Comparison of ENCODE assay signal across 19 cellular contexts in the genomic region with DNA sequence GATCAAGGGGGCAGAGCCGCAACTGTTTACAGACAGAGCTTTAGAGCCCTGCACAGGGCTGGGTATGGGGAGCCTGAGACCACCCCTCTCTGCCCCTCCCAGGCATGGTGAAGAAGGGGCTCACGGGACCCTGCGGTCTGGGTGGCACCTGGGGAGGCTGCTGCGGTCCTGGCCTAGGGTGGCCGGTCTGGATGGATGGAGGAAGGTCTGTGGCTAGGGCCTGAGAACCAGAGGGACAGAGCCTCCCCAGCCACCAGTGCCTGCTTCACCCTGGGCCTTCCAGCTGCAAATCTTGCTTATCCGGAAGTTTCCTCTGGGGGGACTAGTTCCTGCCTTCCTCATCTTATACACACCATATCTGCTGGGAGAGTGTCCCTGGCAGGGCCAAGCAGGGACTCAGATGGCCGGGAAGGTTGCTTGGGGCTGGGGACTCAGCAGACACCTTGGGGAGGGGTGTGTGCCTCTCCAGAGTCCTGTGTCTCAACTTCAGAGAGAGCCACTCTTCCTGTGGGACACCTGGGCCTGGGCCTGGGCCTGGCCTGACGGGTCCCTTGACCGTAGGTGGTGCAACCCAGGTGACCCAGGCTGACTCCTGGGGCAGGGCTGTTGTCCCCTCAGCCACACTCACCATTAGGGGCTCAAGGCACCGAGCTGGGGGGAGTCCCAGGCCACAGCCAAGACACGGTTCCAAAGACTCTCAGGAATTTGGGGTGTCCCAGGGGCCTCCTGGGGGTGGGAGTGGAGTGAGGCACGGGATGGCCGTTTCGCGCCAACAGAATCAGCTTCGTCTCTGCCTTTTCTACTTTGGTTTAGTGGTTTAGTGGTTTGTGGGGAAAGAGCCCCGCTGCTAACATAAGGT. TPM values are rescaled to one million over a fixed set of nuclear protein-coding genes. Genes with fewer than 3 reads are reported as not detected.
DNase-seq lines count a peak whose midpoint lies in the region; ATAC-seq, FAIRE-seq and TF ChIP-seq lines count a peak whose summit lies in the region.
"Had no signal": no experiment of that assay in that cellular context is flagged by ENCODE, and none has a peak within 500 bp of the region (broad histone marks: within the 10 kb centered on the region; RNA-seq: fewer than 3 reads in every experiment).

No MANE protein-coding gene starts in this region.

- H3K4me3 ChIP-seq in pancreas (no peak overlapping the region), upper lobe of right lung (no peak overlapping the region)
- H3K4me3 ChIP-seq: HAP-1 had no signal

- intact Hi-C loops in Right ventricle myocardium inferior (cut with DNase I), result no loop called here
- intact Hi-C loops in left ventricle myocardium superior (cut with micrococcal nuclease), result no loop called here
- intact Hi-C loops in pancreas (cut with DNase I), result no loop called here
- intact Hi-C loops in upper lobe of right lung (cut with DNase I), result no loop called here

- TF ChIP-seq CTCF in pancreas (IDR thresholded peaks at IDR 0.05) (no peak), upper lobe of right lung (IDR thresholded peaks at IDR 0.05) (no peak)

- H3K36me3 ChIP-seq in pancreas (no peaks in the 10 kb centered on the region), upper lobe of right lung (no peaks in the 10 kb centered on the region)
- H3K36me3 ChIP-seq: HAP-1 had no signal

- H3K27me3 ChIP-seq in layer of hippocampus (ENCODE audit: control insufficient read depth, insufficient read depth, low read length) (no peaks in the 10 kb centered on the region), pancreas (no peaks in the 10 kb centered on the region), upper lobe of right lung (peaks cover 15% of the 10 kb centered on the region)

- no peaks in the 10 kb centered on the region for H3K9me3 ChIP-seq in pancreas
- H3K9me3 ChIP-seq in upper lobe of right lung, result no peaks in the 10 kb centered on the region
- H3K9me3 ChIP-seq: Caco-2, HAP-1 had no signal

- H3K4me1 ChIP-seq in pancreas (peaks cover 0 to 7% (median 7%) of the 10 kb centered on the region in 3 donors), upper lobe of right lung (no peaks in the 10 kb centered on the region)
- H3K4me1 ChIP-seq: Caco-2, HAP-1 had no signal

- no peak for ATAC-seq in Right ventricle myocardium inferior
- no peak for ATAC-seq in left ventricle myocardium superior
- no peak for ATAC-seq in pancreas
- ATAC-seq in upper lobe of right lung, result no peak
- no peak for ATAC-seq in GM21360 (IDR thresholded peaks at IDR 0.05; ENCODE audit: unreplicated experiment)

- DNase-seq in Right ventricle myocardium inferior (ENCODE audit: missing footprints) (peak; percentile 40), left ventricle myocardium superior (no peak), pancreas (peak in 2 of 6 donors; percentile 40 to 52), upper lobe of right lung (peak; percentile 46), NCI-H2029 (lab: John Stamatoyannopoulos, UW) (no peak), T-helper 2 cell (no peak)
- DNase-seq: Caco-2, DMS53, IMR-90, NCI-H187 treated with DMSO at 0.1 percent for 48 hours, NCI-H2171, NCI-H510A had no signal

- WGBS in pancreas, 2 donors, result 87 to 93% methylated on average over 17 of the region's 17 CpGs

- no peak for FAIRE-seq in pancreas (lab: Jason Lieb, UNC)

- peak overlapping the region; percentile 98 for H3K27ac ChIP-seq in layer of hippocampus (ENCODE audit: low read depth, low read length)
- peak overlapping the region; percentile 59 to 70 (median 66) for H3K27ac ChIP-seq in pancreas
- no peak overlapping the region for H3K27ac ChIP-seq in upper lobe of right lung

RNA-seq across cellular contexts. Expression of gene ACTRT2, which starts 52.0 kb away (rescaled TPM):
- total RNA-seq in Right ventricle myocardium inferior (not detected), left ventricle myocardium superior (not detected), pancreas (not detected), upper lobe of right lung (not detected)
- not detected for polyA plus RNA-seq in pancreas
- total RNA-seq: A172, Caco-2, IMR-90, LHCN-M2, RPMI7951 had no signal
- polyA plus RNA-seq: CD14-positive monocyte, IMR-90 had no signal

Comparison
In these comparisons a context has a peak if more than half of its experiments do, and no peak if none do; other contexts are left out.
1. DNase-seq: peak in Right ventricle myocardium inferior (single experiment) and upper lobe of right lung (single experiment); none in left ventricle myocardium superior (single experiment), NCI-H2029 (single experiment) and T-helper 2 cell (0 of 5).